Comparison of ENCODE assay signal across 35 cellular contexts in the genomic region with DNA sequence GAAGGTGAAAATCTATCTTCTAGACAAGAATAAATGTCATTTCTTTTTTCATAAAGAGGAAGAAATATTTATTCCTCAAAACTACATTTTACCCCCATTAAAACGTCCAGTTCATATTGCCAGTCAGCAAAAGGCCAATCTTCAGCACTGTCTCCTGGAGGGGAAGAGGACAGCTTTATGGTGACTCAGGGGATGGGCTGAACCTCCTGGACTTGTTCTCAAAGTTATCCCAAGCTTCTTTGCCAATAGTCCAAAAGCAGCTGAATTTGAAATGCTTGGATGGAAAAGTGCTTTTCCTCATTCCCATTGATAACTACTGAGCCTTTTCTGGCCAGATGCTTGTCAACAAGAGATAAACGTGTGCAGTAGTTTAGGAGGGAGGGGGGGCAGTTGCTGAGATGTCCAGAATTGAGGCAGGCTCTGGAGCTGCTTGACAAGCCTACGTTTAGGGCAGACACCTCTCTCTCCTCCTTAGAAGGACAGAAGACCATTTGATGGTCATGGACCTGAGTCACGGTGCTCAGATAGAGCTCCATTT.
"Had no signal": no experiment of that assay in that cellular context is flagged by ENCODE, and none has a peak within 500 bp of the region (broad histone marks: within the 10 kb centered on the region; RNA-seq: fewer than 3 reads in every experiment).

No MANE protein-coding gene starts in this region.

- H3K27ac ChIP-seq: adrenal gland, body of pancreas, brain microvascular endothelial cell, breast epithelium, VCaP had no signal

- H3K9me3 Mint-ChIP-seq: activated B cell treated with CpG ODN at 0.5 μM for 24 hours; activated CD4-positive, alpha-beta memory T cell treated with anti-CD3 and anti-CD28 coated beads for 36 hours; activated CD8-positive, alpha-beta T cell treated with anti-CD3 and anti-CD28 coated beads for 36 hours; activated naive CD4-positive, alpha-beta T cell treated with anti-CD3 and anti-CD28 coated beads for 36 hours; activated naive CD4-positive, alpha-beta T cell treated with anti-CD3 and anti-CD28 coated beads, Interleukin-2, amount 50 U/mL, for 72 hours; activated naive CD8-positive, alpha-beta T cell treated with anti-CD3 and anti-CD28 coated beads for 36 hours; activated T-cell treated with anti-CD3 and anti-CD28 coated beads, Interleukin-2, amount 50 U/mL, for 4 hours; activated T-cell treated with anti-CD3 and anti-CD28 coated beads, Interleukin-2, amount 50 U/mL, for 72 hours; activated T-helper 1 cell treated with anti-CD3 and anti-CD28 coated beads, Interleukin-12 subunit alpha, Interleukin-12 subunit beta, Interleukin-2, Interleukin-4 antibody, amounts not matched to agents 30 ng/mL and 10 ng/mL and 1 ng/mL, durations not matched to agents 14 hours and 24 hours and 36 hours; activated T-helper 17 cell treated with anti-CD3 and anti-CD28 coated beads, Interleukin-2, amount 50 U/mL, for 72 hours; T-helper 1 cell treated with Interleukin-12 subunit alpha and Interleukin-12 subunit beta and Interleukin-4 antibody, amounts not matched to agents 30 μg/mL and 1 μg/mL, for 36 hours; T-helper 2 cell treated with Interferon-gamma antibody and Interleukin-4, amounts not matched to agents 5 μg/mL and 100 μg/mL, for 36 hours had no signal

- H3K4me3 ChIP-seq: adrenal gland, body of pancreas, breast epithelium had no signal

- H3K36me3 ChIP-seq: adrenal gland, brain microvascular endothelial cell, breast epithelium had no signal

- H3K9me3 ChIP-seq: adrenal gland, body of pancreas, breast epithelium had no signal

- H3K27ac Mint-ChIP-seq: activated B cell treated with CpG ODN at 0.5 μM for 24 hours; activated CD4-positive, alpha-beta memory T cell treated with anti-CD3 and anti-CD28 coated beads for 36 hours; activated CD4-positive, alpha-beta T cell treated with anti-CD3 and anti-CD28 coated beads, Interleukin-2, amount 10 ng/mL, durations not matched to agents 24 days and 14 days; activated CD8-positive, alpha-beta T cell treated with anti-CD3 and anti-CD28 coated beads for 36 hours; activated naive CD4-positive, alpha-beta T cell treated with anti-CD3 and anti-CD28 coated beads for 36 hours; activated naive CD4-positive, alpha-beta T cell treated with anti-CD3 and anti-CD28 coated beads, Interleukin-2, amount 50 U/mL, for 72 hours; activated naive CD8-positive, alpha-beta T cell treated with anti-CD3 and anti-CD28 coated beads for 36 hours; activated T-cell treated with anti-CD3 and anti-CD28 coated beads, Interleukin-2, amount 50 U/mL, for 72 hours; activated T-helper 1 cell treated with anti-CD3 and anti-CD28 coated beads, Interleukin-12 subunit alpha, Interleukin-12 subunit beta, Interleukin-2, Interleukin-4 antibody, amounts not matched to agents 30 ng/mL and 10 ng/mL and 1 ng/mL, durations not matched to agents 14 hours and 24 hours and 36 hours; activated T-helper 17 cell treated with anti-CD3 and anti-CD28 coated beads, Interleukin-2, amount 50 U/mL, for 72 hours; T-helper 1 cell treated with Interleukin-12 subunit alpha and Interleukin-12 subunit beta and Interleukin-4 antibody, amounts not matched to agents 30 μg/mL and 1 μg/mL, for 36 hours; T-helper 2 cell treated with Interferon-gamma antibody and Interleukin-4, amounts not matched to agents 5 μg/mL and 100 μg/mL, for 36 hours had no signal

- H3K27me3 ChIP-seq: adrenal gland, body of pancreas, brain microvascular endothelial cell, breast epithelium had no signal

- ATAC-seq: activated CD8-positive, alpha-beta T cell treated with anti-CD3 and anti-CD28 coated beads for 36 hours; activated naive CD4-positive, alpha-beta T cell treated with anti-CD3 and anti-CD28 coated beads, Interleukin-2, amount 50 U/mL, for 72 hours; activated T-cell treated with anti-CD3 and anti-CD28 coated beads, Interleukin-2, amount 50 U/mL, for 4 hours; activated T-cell treated with anti-CD3 and anti-CD28 coated beads, Interleukin-2, amount 50 U/mL, for 72 hours; activated T-helper 17 cell treated with anti-CD3 and anti-CD28 coated beads, Interleukin-2, amount 50 U/mL, for 72 hours; body of pancreas had no signal

- DNase-seq: activated B cell treated with CpG ODN at 0.5 μM for 24 hours; activated CD4-positive, alpha-beta memory T cell treated with anti-CD3 and anti-CD28 coated beads for 36 hours; activated CD4-positive, alpha-beta T cell treated with anti-CD3 and anti-CD28 coated beads for 4 hours; activated CD4-positive, alpha-beta T cell treated with anti-CD3 and anti-CD28 coated beads, Interleukin-2, amount 10 ng/mL, durations not matched to agents 24 days and 14 days; activated CD4-positive, alpha-beta T cell treated with anti-CD3 and anti-CD28 coated beads, Interleukin-2, amount 50 U/mL, for 1 hour; activated CD4-positive, alpha-beta T cell treated with anti-CD3 and anti-CD28 coated beads, Interleukin-2, amount 50 U/mL, for 4 hours; activated CD4-positive, CD25-positive, alpha-beta regulatory T cell treated with anti-CD3 and anti-CD28 coated beads, Interleukin-2, amount 50 U/mL, for 72 hours; activated CD8-positive, alpha-beta memory T cell treated with anti-CD3 and anti-CD28 coated beads, Interleukin-2, amount 50 U/mL, for 4 hours; activated CD8-positive, alpha-beta T cell treated with anti-CD3 and anti-CD28 coated beads for 36 hours; activated effector memory CD4-positive, alpha-beta T cell treated with anti-CD3 and anti-CD28 coated beads, Interleukin-2, amount 50 U/mL, for 16 hours; activated gamma-delta T cell treated with Interleukin-2 at 50 U/mL for 16 hours; activated naive CD4-positive, alpha-beta T cell; activated naive CD4-positive, alpha-beta T cell treated with anti-CD3 and anti-CD28 coated beads for 36 hours; activated naive CD4-positive, alpha-beta T cell treated with anti-CD3 and anti-CD28 coated beads, Interleukin-2, amount 50 U/mL, for 16 hours; activated naive CD8-positive, alpha-beta T cell treated with anti-CD3 and anti-CD28 coated beads for 36 hours; activated T-cell treated with anti-CD3 and anti-CD28 coated beads for 4 hours; activated T-cell treated with anti-CD3 and anti-CD28 coated beads, Interleukin-2, amount 50 U/mL, for 1 hour; activated T-cell treated with anti-CD3 and anti-CD28 coated beads, Interleukin-2, amount 50 U/mL, for 4 hours; activated T-cell treated with anti-CD3 and anti-CD28 coated beads, Interleukin-2, amount 50 U/mL, for 72 hours; adrenal gland; amniotic stem cell; aorta; body of pancreas; brain microvascular endothelial cell; central memory CD4-positive, alpha-beta T cell; T-helper 1 cell; T-helper 2 cell; T-helper 9 cell had no signal

- H3K27me3 Mint-ChIP-seq: activated CD4-positive, alpha-beta memory T cell treated with anti-CD3 and anti-CD28 coated beads for 36 hours; activated CD4-positive, alpha-beta T cell treated with anti-CD3 and anti-CD28 coated beads, Interleukin-2, amount 10 ng/mL, durations not matched to agents 24 days and 14 days; activated CD8-positive, alpha-beta T cell treated with anti-CD3 and anti-CD28 coated beads for 36 hours; activated naive CD8-positive, alpha-beta T cell treated with anti-CD3 and anti-CD28 coated beads for 36 hours had no signal

- H3K4me1 Mint-ChIP-seq: activated T-helper 17 cell treated with anti-CD3 and anti-CD28 coated beads, Interleukin-2, amount 50 U/mL, for 72 hours had no signal

- H3K4me3 Mint-ChIP-seq: activated B cell treated with CpG ODN at 0.5 μM for 24 hours; activated CD4-positive, alpha-beta memory T cell treated with anti-CD3 and anti-CD28 coated beads for 36 hours; activated CD4-positive, alpha-beta T cell treated with anti-CD3 and anti-CD28 coated beads, Interleukin-2, amount 10 ng/mL, durations not matched to agents 24 days and 14 days; activated CD8-positive, alpha-beta T cell treated with anti-CD3 and anti-CD28 coated beads for 36 hours; activated naive CD4-positive, alpha-beta T cell treated with anti-CD3 and anti-CD28 coated beads for 36 hours; activated naive CD8-positive, alpha-beta T cell treated with anti-CD3 and anti-CD28 coated beads for 36 hours; activated T-cell treated with anti-CD3 and anti-CD28 coated beads, Interleukin-2, amount 50 U/mL, for 4 hours; activated T-cell treated with anti-CD3 and anti-CD28 coated beads, Interleukin-2, amount 50 U/mL, for 72 hours; activated T-helper 1 cell treated with anti-CD3 and anti-CD28 coated beads, Interleukin-12 subunit alpha, Interleukin-12 subunit beta, Interleukin-2, Interleukin-4 antibody, amounts not matched to agents 30 ng/mL and 10 ng/mL and 1 ng/mL, durations not matched to agents 14 hours and 24 hours and 36 hours; activated T-helper 17 cell treated with anti-CD3 and anti-CD28 coated beads, Interleukin-2, amount 50 U/mL, for 72 hours; T-helper 1 cell treated with Interleukin-12 subunit alpha and Interleukin-12 subunit beta and Interleukin-4 antibody, amounts not matched to agents 30 μg/mL and 1 μg/mL, for 36 hours; T-helper 2 cell treated with Interferon-gamma antibody and Interleukin-4, amounts not matched to agents 5 μg/mL and 100 μg/mL, for 36 hours had no signal

- H3K4me1 ChIP-seq: adrenal gland, body of pancreas, breast epithelium had no signal

- H3K36me3 Mint-ChIP-seq: activated CD4-positive, alpha-beta memory T cell treated with anti-CD3 and anti-CD28 coated beads for 36 hours; activated naive CD4-positive, alpha-beta T cell treated with anti-CD3 and anti-CD28 coated beads, Interleukin-2, amount 50 U/mL, for 72 hours; activated naive CD8-positive, alpha-beta T cell treated with anti-CD3 and anti-CD28 coated beads for 36 hours had no signal
